1 cellular context compared by ENCODE assay signal in the genomic region with DNA sequence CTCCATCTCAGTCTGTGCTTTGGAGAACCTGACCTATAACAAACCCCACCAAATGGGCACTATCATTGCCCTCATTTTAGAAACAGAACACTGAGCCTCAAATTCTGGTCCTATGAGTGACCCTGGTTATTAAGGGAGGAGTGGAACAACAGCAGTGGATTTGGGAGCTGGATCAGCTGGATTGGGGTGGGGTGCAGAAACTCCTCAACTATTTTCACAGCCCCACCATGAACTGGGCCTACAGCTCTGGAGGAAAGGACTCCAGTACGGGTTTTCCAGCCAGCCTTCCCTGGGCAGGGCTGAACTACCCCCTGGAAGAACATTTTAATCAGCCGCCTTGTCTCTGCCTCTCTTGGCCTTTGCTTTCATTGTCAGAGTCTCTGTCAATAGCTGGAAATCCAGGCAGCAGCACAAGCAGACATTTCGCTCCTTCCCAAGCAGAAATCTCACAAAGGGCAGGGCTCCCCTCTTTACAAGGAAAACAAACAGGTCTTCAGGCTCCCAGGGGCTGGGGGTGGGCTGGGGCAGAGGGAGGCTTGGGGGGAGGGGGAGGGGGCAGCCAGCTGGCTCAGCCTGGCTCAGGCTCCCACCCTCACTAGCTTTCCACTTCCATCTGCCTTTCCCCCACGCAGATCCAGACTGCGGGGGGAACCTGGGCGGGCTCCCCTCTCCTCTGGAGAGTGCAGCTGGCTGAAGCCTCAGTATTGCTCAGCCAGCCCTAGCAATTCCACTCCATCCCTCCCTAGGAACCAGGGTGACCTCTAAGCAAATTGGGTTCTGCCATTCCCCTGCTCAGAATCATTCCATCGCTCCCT.
TF ChIP-seq lines count a peak whose summit lies in the region.

No MANE protein-coding gene starts in this region.

TF ChIP-seq in HEK293, 187 proteins besides CTCF, POLR2A, EP300 and RAD21 (continued from another document and continues in another):
- TF ChIP-seq, protein P1, sequence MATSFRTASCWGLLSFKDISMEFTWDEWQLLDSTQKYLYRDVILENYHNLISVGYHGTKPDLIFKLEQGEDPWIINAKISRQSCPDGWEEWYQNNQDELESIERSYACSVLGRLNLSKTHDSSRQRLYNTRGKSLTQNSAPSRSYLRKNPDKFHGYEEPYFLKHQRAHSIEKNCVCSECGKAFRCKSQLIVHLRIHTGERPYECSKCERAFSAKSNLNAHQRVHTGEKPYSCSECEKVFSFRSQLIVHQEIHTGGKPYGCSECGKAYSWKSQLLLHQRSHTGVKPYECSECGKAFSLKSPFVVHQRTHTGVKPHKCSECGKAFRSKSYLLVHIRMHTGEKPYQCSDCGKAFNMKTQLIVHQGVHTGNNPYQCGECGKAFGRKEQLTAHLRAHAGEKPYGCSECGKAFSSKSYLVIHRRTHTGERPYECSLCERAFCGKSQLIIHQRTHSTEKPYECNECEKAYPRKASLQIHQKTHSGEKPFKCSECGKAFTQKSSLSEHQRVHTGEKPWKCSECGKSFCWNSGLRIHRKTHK (tag by site-specific recombination; IDR thresholded peaks at IDR 0.05), result no peak
- TF ChIP-seq ZNF585B (tag by site-specific recombination; IDR thresholded peaks at IDR 0.05), result no peak
- no peak for TF ChIP-seq ZNF701 (tag by site-specific recombination; IDR thresholded peaks at IDR 0.05)
- TF ChIP-seq TRIM28 (IDR thresholded peaks at IDR 0.05; ENCODE audit: borderline replicate concordance, low read length), result 0 out of 2 replicates have a peak, but pooled peaks have one; percentile 12
- peak; percentile 94 for TF ChIP-seq ZFP69B (tag by site-specific recombination; IDR thresholded peaks at IDR 0.05)
- TF ChIP-seq ZBTB1 (tag by site-specific recombination; IDR thresholded peaks at IDR 0.05), result no peak
- TF ChIP-seq ZNF391 (tag by site-specific recombination; IDR thresholded peaks at IDR 0.05; ENCODE audit: borderline replicate concordance, low read depth), result no peak
- TF ChIP-seq, protein P2, sequence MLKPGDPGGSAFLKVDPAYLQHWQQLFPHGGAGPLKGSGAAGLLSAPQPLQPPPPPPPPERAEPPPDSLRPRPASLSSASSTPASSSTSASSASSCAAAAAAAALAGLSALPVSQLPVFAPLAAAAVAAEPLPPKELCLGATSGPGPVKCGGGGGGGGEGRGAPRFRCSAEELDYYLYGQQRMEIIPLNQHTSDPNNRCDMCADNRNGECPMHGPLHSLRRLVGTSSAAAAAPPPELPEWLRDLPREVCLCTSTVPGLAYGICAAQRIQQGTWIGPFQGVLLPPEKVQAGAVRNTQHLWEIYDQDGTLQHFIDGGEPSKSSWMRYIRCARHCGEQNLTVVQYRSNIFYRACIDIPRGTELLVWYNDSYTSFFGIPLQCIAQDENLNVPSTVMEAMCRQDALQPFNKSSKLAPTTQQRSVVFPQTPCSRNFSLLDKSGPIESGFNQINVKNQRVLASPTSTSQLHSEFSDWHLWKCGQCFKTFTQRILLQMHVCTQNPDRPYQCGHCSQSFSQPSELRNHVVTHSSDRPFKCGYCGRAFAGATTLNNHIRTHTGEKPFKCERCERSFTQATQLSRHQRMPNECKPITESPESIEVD (tag by site-specific recombination; IDR thresholded peaks at IDR 0.05), result 0 out of 2 replicates have a peak, but pooled peaks have one; percentile 29
- TF ChIP-seq HOXD13 (CRISPR knock-in tag; IDR thresholded peaks at IDR 0.05; ENCODE audit: borderline replicate concordance), result no peak
- TF ChIP-seq, protein P3, sequence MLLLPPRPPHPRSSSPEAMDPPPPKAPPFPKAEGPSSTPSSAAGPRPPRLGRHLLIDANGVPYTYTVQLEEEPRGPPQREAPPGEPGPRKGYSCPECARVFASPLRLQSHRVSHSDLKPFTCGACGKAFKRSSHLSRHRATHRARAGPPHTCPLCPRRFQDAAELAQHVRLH (tag by site-specific recombination; IDR thresholded peaks at IDR 0.05), result peak; percentile 93
- no peak for TF ChIP-seq ZNF19 (tag by site-specific recombination; IDR thresholded peaks at IDR 0.05; ENCODE audit: low read depth)
- TF ChIP-seq, protein P4, sequence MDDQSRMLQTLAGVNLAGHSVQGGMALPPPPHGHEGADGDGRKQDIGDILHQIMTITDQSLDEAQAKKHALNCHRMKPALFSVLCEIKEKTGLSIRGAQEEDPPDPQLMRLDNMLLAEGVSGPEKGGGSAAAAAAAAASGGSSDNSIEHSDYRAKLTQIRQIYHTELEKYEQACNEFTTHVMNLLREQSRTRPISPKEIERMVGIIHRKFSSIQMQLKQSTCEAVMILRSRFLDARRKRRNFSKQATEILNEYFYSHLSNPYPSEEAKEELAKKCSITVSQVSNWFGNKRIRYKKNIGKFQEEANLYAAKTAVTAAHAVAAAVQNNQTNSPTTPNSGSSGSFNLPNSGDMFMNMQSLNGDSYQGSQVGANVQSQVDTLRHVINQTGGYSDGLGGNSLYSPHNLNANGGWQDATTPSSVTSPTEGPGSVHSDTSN (CRISPR knock-in tag; IDR thresholded peaks at IDR 0.05), result no peak
- no peak for TF ChIP-seq ZNF223 (tag by site-specific recombination; IDR thresholded peaks at IDR 0.05)
- TF ChIP-seq ZNF501 (tag by site-specific recombination; IDR thresholded peaks at IDR 0.05), result peak; percentile 51; the same call in 1 of the 2 replicates
- TF ChIP-seq ZNF433 (tag by site-specific recombination; IDR thresholded peaks at IDR 0.05; ENCODE audit: low read depth), result no peak
- TF ChIP-seq ZNF341 (tag by site-specific recombination; IDR thresholded peaks at IDR 0.05; ENCODE audit: low read depth), result peak; percentile 61
- TF ChIP-seq ZFHX2 (tag by site-specific recombination; conservative IDR thresholded peaks at IDR 0.05), result peak; percentile 53; the same call in 1 of the 2 replicates
- TF ChIP-seq, protein P5, sequence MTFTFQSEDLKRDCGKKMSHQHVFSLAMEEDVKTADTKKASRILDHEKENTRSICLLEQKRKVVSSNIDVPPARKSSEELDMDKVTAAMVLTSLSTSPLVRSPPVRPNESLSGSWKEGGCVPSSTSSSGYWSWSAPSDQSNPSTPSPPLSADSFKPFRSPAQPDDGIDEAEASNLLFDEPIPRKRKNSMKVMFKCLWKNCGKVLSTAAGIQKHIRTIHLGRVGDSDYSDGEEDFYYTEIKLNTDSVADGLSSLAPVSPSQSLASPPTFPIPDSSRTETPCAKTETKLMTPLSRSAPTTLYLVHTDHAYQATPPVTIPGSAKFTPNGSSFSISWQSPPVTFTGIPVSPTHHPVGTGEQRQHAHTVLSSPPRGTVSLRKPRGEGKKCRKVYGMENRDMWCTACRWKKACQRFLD (tag by site-specific recombination; IDR thresholded peaks at IDR 0.05), result no peak
- TF ChIP-seq ZNF560 (tag by site-specific recombination; IDR thresholded peaks at IDR 0.05; ENCODE audit: borderline replicate concordance), result no peak
- TF ChIP-seq ZNF366 (tag by site-specific recombination; conservative IDR thresholded peaks at IDR 0.05), result no peak
- TF ChIP-seq ZNF626 (tag by site-specific recombination; IDR thresholded peaks at IDR 0.05), result no peak
- TF ChIP-seq ZNF548 (tag by site-specific recombination; IDR thresholded peaks at IDR 0.05), result no peak
- no peak for TF ChIP-seq ZNF112 (tag by site-specific recombination; IDR thresholded peaks at IDR 0.05)
- 0 out of 2 replicates have a peak, but pooled peaks have one; percentile 41 for TF ChIP-seq ZBTB48 (tag by site-specific recombination; IDR thresholded peaks at IDR 0.05)
- no peak for TF ChIP-seq ZNF48 (tag by site-specific recombination; IDR thresholded peaks at IDR 0.05)
- TF ChIP-seq, protein P6, sequence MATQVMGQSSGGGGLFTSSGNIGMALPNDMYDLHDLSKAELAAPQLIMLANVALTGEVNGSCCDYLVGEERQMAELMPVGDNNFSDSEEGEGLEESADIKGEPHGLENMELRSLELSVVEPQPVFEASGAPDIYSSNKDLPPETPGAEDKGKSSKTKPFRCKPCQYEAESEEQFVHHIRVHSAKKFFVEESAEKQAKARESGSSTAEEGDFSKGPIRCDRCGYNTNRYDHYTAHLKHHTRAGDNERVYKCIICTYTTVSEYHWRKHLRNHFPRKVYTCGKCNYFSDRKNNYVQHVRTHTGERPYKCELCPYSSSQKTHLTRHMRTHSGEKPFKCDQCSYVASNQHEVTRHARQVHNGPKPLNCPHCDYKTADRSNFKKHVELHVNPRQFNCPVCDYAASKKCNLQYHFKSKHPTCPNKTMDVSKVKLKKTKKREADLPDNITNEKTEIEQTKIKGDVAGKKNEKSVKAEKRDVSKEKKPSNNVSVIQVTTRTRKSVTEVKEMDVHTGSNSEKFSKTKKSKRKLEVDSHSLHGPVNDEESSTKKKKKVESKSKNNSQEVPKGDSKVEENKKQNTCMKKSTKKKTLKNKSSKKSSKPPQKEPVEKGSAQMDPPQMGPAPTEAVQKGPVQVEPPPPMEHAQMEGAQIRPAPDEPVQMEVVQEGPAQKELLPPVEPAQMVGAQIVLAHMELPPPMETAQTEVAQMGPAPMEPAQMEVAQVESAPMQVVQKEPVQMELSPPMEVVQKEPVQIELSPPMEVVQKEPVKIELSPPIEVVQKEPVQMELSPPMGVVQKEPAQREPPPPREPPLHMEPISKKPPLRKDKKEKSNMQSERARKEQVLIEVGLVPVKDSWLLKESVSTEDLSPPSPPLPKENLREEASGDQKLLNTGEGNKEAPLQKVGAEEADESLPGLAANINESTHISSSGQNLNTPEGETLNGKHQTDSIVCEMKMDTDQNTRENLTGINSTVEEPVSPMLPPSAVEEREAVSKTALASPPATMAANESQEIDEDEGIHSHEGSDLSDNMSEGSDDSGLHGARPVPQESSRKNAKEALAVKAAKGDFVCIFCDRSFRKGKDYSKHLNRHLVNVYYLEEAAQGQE (tag by site-specific recombination; IDR thresholded peaks at IDR 0.05), result no peak
- TF ChIP-seq, protein P7, sequence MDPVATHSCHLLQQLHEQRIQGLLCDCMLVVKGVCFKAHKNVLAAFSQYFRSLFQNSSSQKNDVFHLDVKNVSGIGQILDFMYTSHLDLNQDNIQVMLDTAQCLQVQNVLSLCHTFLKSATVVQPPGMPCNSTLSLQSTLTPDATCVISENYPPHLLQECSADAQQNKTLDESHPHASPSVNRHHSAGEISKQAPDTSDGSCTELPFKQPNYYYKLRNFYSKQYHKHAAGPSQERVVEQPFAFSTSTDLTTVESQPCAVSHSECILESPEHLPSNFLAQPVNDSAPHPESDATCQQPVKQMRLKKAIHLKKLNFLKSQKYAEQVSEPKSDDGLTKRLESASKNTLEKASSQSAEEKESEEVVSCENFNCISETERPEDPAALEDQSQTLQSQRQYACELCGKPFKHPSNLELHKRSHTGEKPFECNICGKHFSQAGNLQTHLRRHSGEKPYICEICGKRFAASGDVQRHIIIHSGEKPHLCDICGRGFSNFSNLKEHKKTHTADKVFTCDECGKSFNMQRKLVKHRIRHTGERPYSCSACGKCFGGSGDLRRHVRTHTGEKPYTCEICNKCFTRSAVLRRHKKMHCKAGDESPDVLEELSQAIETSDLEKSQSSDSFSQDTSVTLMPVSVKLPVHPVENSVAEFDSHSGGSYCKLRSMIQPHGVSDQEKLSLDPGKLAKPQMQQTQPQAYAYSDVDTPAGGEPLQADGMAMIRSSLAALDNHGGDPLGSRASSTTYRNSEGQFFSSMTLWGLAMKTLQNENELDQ (tag by site-specific recombination; IDR thresholded peaks at IDR 0.05; ENCODE audit: low read depth), result no peak
- peak; percentile 23; the same call in 1 of the 2 replicates for TF ChIP-seq FEZF1 (tag by site-specific recombination; IDR thresholded peaks at IDR 0.05)
- no peak for TF ChIP-seq ZNF214 (tag by site-specific recombination; IDR thresholded peaks at IDR 0.05; ENCODE audit: borderline replicate concordance)
- no peak for TF ChIP-seq ZNF266 (tag by site-specific recombination; IDR thresholded peaks at IDR 0.05; ENCODE audit: low read depth)
- TF ChIP-seq ZNF670 (tag by site-specific recombination; IDR thresholded peaks at IDR 0.05; ENCODE audit: low read depth), result no peak
- TF ChIP-seq, protein P8, sequence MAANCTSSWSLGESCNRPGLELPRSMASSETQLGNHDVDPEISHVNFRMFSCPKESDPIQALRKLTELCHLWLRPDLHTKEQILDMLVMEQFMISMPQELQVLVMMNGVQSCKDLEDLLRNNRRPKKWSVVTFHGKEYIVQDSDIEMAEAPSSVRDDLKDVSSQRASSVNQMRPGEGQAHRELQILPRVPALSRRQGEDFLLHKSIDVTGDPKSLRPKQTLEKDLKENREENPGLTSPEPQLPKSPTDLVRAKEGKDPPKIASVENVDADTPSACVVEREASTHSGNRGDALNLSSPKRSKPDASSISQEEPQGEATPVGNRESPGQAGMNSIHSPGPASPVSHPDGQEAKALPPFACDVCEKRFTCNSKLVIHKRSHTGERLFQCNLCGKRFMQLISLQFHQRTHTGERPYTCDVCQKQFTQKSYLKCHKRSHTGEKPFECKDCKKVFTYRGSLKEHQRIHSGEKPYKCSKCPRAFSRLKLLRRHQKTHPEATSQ (tag by site-specific recombination; IDR thresholded peaks at IDR 0.05), result no peak
- 0 out of 2 replicates have a peak, but pooled peaks have one; percentile 37 for TF ChIP-seq ZIC2 (tag by site-specific recombination; IDR thresholded peaks at IDR 0.05)
- peak; percentile 48; the same call in 1 of the 2 replicates for TF ChIP-seq TCF7L2 (IDR thresholded peaks at IDR 0.05; ENCODE audit: borderline replicate concordance, low read depth, low read length)
- TF ChIP-seq MYNN (tag by site-specific recombination; IDR thresholded peaks at IDR 0.05; ENCODE audit: borderline replicate concordance), result no peak
- TF ChIP-seq ZNF521 (tag by site-specific recombination; IDR thresholded peaks at IDR 0.05), result no peak
- 0 out of 2 replicates have a peak, but pooled peaks have one; percentile 25 for TF ChIP-seq OSR2 (tag by site-specific recombination; IDR thresholded peaks at IDR 0.05)
- no peak for TF ChIP-seq ZNF248 (tag by site-specific recombination; IDR thresholded peaks at IDR 0.05)
